In genomic region chr17:14429084-14429483, GRCh38 we compare ENCODE assay signal across 13 cellular contexts.
DNase-seq lines count a peak whose midpoint lies in the region; ATAC-seq and TF ChIP-seq lines count a peak whose summit lies in the region.
"Had no signal": no experiment of that assay in that cellular context is flagged by ENCODE, and none has a peak within 500 bp of the region (broad histone marks: within the 10 kb centered on the region; RNA-seq: fewer than 3 reads in every experiment).

No MANE protein-coding gene starts in this region.

- H3K27ac Mint-ChIP-seq in GM23338 (no peak overlapping the region), memory B cell (peak overlapping the region; percentile 82)

- H4K20me1 ChIP-seq in DOHH2 (ENCODE audit: control insufficient read depth, insufficient read depth, low read depth, low read length) (no peaks in the 10 kb centered on the region), GM23338 (replicated peaks; ENCODE audit: insufficient read depth) (no peaks in the 10 kb centered on the region)

- H3K27me3 Mint-ChIP-seq in GM23338 (ENCODE audit: insufficient read depth, low read depth, poor library complexity) (no peaks in the 10 kb centered on the region), memory B cell (no peaks in the 10 kb centered on the region)

- no peak overlapping the region for H3K27ac ChIP-seq in DOHH2 (ENCODE audit: low read depth, low read length)
- H3K27ac ChIP-seq in GM23338 (ENCODE audit: low read depth) = no peak overlapping the region
- H3K27ac ChIP-seq: testis had no signal

- H3K36me3 Mint-ChIP-seq in GM23338 (ENCODE audit: low read depth) (no peaks in the 10 kb centered on the region), memory B cell (no peaks in the 10 kb centered on the region)

- no peaks in the 10 kb centered on the region for H3K79me2 ChIP-seq in DOHH2 (ENCODE audit: control insufficient read depth, low read length)
- no peaks in the 10 kb centered on the region for H3K79me2 ChIP-seq in GM23338 (replicated peaks; ENCODE audit: insufficient read depth)

- no peaks in the 10 kb centered on the region for H3K9me3 ChIP-seq in DOHH2 (ENCODE audit: control insufficient read depth, insufficient read depth, low read length)
- H3K9me3 ChIP-seq: testis had no signal

- H3K4me3 Mint-ChIP-seq in GM23338 (no peak overlapping the region), memory B cell (peak overlapping the region; percentile 78)

- H3K9me2 ChIP-seq in DOHH2 (replicated peaks; ENCODE audit: control insufficient read depth, low read length) = no peaks in the 10 kb centered on the region
- H3K9me2 ChIP-seq in GM23338 (ENCODE audit: insufficient read depth) = 0 out of 2 replicates have a peak, but pooled peaks cover 10% of the 10 kb centered on the region

- DNase-seq in GM23338 (ENCODE audit: low spot score) = no peak
- DNase-seq in OCI-M1 (lab: John Stamatoyannopoulos, UW) = peak; percentile 32
- DNase-seq in memory B cell (ENCODE audit: low spot score in 2 of 2) = no peak
- DNase-seq in head of caudate nucleus = no peak
- DNase-seq in GF-D8 (lab: John Stamatoyannopoulos, UW) = no peak
- DNase-seq: erythroblast, hippocampal formation, left ventricle myocardium superior, NCI-H1694, SHP77 treated with DMSO at 0.1 percent for 48 hours, testis had no signal

- no peaks in the 10 kb centered on the region for H3K36me3 ChIP-seq in DOHH2 (ENCODE audit: control insufficient read depth, low read length)
- no peaks in the 10 kb centered on the region for H3K36me3 ChIP-seq in GM23338 (ENCODE audit: insufficient read depth)

- no peaks in the 10 kb centered on the region for H3K27me3 ChIP-seq in DOHH2 (ENCODE audit: control insufficient read depth, low read length)
- no peaks in the 10 kb centered on the region for H3K27me3 ChIP-seq in GM23338 (ENCODE audit: insufficient read depth)
- H3K27me3 ChIP-seq: testis had no signal

- ATAC-seq in GM23338 = no peak
- peak; percentile 15 for ATAC-seq in memory B cell (ENCODE audit: low read depth)
- no peak for ATAC-seq in HG02840 (IDR thresholded peaks at IDR 0.05; ENCODE audit: low FRiP score, unreplicated experiment)
- ATAC-seq: left ventricle myocardium superior had no signal

- H3K4me3 ChIP-seq in DOHH2 (ENCODE audit: low read length) (no peak overlapping the region), GM23338 (no peak overlapping the region)
- H3K4me3 ChIP-seq: testis had no signal

- H3K4me1 Mint-ChIP-seq in GM23338 = peaks cover 10% of the 10 kb centered on the region
- peaks cover 28% of the 10 kb centered on the region for H3K4me1 Mint-ChIP-seq in memory B cell

- H3K4me1 ChIP-seq in DOHH2 (ENCODE audit: control insufficient read depth, low read length) (peaks cover 14% of the 10 kb centered on the region), GM23338 (ENCODE audit: insufficient read depth) (peaks cover 11% of the 10 kb centered on the region; the same call in 1 of the 2 replicates)
- H3K4me1 ChIP-seq: testis had no signal

- intact Hi-C loops in head of caudate nucleus (cut with DNase I) = no loop called here

- H3K4me2 ChIP-seq in DOHH2 (ENCODE audit: low read length) (peak overlapping the region; percentile 46), GM23338 (peak overlapping the region; percentile 51; the same call in 1 of the 2 replicates)

- 0 out of 2 replicates have a peak overlapping the region, but pooled peaks have one; percentile 66 for H2AFZ ChIP-seq in GM23338

- no peak for TF ChIP-seq CTCF in DOHH2 (IDR thresholded peaks at IDR 0.05; ENCODE audit: low read depth, low read length, poor library complexity, severe bottlenecking)
- TF ChIP-seq CTCF in GM23338 (conservative IDR thresholded peaks at IDR 0.05; ENCODE audit: low read depth in 2 of 2) = no peak

- H3K9me3 Mint-ChIP-seq in GM23338 = no peaks in the 10 kb centered on the region
- peaks cover 1% of the 10 kb centered on the region for H3K9me3 Mint-ChIP-seq in memory B cell

- H3F3A ChIP-seq in DOHH2 (ENCODE audit: control insufficient read depth, insufficient read depth) = no peaks in the 10 kb centered on the region
- H3F3A ChIP-seq in GM23338 (replicated peaks; ENCODE audit: low read depth) = no peaks in the 10 kb centered on the region

TF ChIP-seq in GM23338, 12 proteins besides CTCF, POLR2A, EP300 and RAD21 (continues in another document):
- TF ChIP-seq EZH2phosphoT487 (IDR thresholded peaks at IDR 0.05; ENCODE audit: unreplicated experiment) (no peak), ZNF114 (CRISPR knock-in tag; IDR thresholded peaks at IDR 0.05) (no peak), POLR2AphosphoS5 (IDR thresholded peaks at IDR 0.05; ENCODE audit: low read depth) (no peak), ZNF331 (CRISPR knock-in tag; IDR thresholded peaks at IDR 0.05; ENCODE audit: low read depth) (no peak), CREB1 (CRISPR knock-in tag; IDR thresholded peaks at IDR 0.05; ENCODE audit: low read depth) (no peak), JUNB (IDR thresholded peaks at IDR 0.05; ENCODE audit: unreplicated experiment) (no peak), NANOG (IDR thresholded peaks at IDR 0.05; ENCODE audit: borderline replicate concordance) (no peak), ZNF462 (CRISPR knock-in tag; IDR thresholded peaks at IDR 0.05) (no peak), ETS1 (IDR thresholded peaks at IDR 0.05) (no peak), EZH2 (IDR thresholded peaks at IDR 0.05; ENCODE audit: low read depth, unreplicated experiment) (no peak)
